In genomic region chr12:57452937-57453509, GRCh38 we compare ENCODE assay signal across 1 cellular context.
A peak's percentile ranks its signal among the peaks of the same experiment; 100 is the strongest.
TF ChIP-seq lines count a peak whose summit lies in the region.

No MANE protein-coding gene starts in this region.

TF ChIP-seq in HepG2, 621 proteins besides CTCF, POLR2A, EP300 and RAD21 (continued from another document and continues in another):
- TF ChIP-seq, protein P1, sequence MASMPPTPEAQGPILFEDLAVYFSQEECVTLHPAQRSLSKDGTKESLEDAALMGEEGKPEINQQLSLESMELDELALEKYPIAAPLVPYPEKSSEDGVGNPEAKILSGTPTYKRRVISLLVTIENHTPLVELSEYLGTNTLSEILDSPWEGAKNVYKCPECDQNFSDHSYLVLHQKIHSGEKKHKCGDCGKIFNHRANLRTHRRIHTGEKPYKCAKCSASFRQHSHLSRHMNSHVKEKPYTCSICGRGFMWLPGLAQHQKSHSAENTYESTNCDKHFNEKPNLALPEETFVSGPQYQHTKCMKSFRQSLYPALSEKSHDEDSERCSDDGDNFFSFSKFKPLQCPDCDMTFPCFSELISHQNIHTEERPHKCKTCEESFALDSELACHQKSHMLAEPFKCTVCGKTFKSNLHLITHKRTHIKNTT (CRISPR knock-in tag; IDR thresholded peaks at IDR 0.05): no peak
- TF ChIP-seq ZBTB8A (CRISPR knock-in tag; IDR thresholded peaks at IDR 0.05; ENCODE audit: borderline replicate concordance, low read depth) (no peak), YY1 (IDR thresholded peaks at IDR 0.05; ENCODE audit: insufficient read depth, insufficient replicate concordance, low read depth, low read length) (peak; percentile 39), SMARCC2 (IDR thresholded peaks at IDR 0.05) (no peak), CAMTA2 (CRISPR knock-in tag; IDR thresholded peaks at IDR 0.05; ENCODE audit: borderline replicate concordance) (no peak), ZNF782 (CRISPR knock-in tag; IDR thresholded peaks at IDR 0.05; ENCODE audit: borderline replicate concordance) (no peak), SRSF4 (IDR thresholded peaks at IDR 0.05; ENCODE audit: low read depth, low read length, poor library complexity, severe bottlenecking) (no peak), RORA (CRISPR knock-in tag; IDR thresholded peaks at IDR 0.05) (no peak), KLF16 (CRISPR knock-in tag; IDR thresholded peaks at IDR 0.05) (no peak), ZNF143 (CRISPR knock-in tag; IDR thresholded peaks at IDR 0.05) (no peak), HMGXB3 (CRISPR knock-in tag; IDR thresholded peaks at IDR 0.05; ENCODE audit: borderline replicate concordance) (no peak), WIZ (CRISPR knock-in tag; IDR thresholded peaks at IDR 0.05) (no peak), ZNF207 (IDR thresholded peaks at IDR 0.05; ENCODE audit: borderline replicate concordance) (no peak), KDM2A (CRISPR knock-in tag; IDR thresholded peaks at IDR 0.05; ENCODE audit: borderline replicate concordance, low read depth) (no peak), RFX3 (CRISPR knock-in tag; IDR thresholded peaks at IDR 0.05) (no peak), GABPB1 (CRISPR knock-in tag; IDR thresholded peaks at IDR 0.05) (no peak; the same call in 1 of the 2 replicates), ZNF205 (CRISPR knock-in tag; IDR thresholded peaks at IDR 0.05) (no peak), ZNF331 (CRISPR knock-in tag; IDR thresholded peaks at IDR 0.05) (peak; percentile 34; the same call in 1 of the 2 replicates), IRF1 (CRISPR knock-in tag; IDR thresholded peaks at IDR 0.05; ENCODE audit: low read depth) (no peak), ZNF878 (CRISPR knock-in tag; IDR thresholded peaks at IDR 0.05) (no peak), BRF2 (CRISPR knock-in tag; IDR thresholded peaks at IDR 0.05) (no peak)
- TF ChIP-seq, protein P2, sequence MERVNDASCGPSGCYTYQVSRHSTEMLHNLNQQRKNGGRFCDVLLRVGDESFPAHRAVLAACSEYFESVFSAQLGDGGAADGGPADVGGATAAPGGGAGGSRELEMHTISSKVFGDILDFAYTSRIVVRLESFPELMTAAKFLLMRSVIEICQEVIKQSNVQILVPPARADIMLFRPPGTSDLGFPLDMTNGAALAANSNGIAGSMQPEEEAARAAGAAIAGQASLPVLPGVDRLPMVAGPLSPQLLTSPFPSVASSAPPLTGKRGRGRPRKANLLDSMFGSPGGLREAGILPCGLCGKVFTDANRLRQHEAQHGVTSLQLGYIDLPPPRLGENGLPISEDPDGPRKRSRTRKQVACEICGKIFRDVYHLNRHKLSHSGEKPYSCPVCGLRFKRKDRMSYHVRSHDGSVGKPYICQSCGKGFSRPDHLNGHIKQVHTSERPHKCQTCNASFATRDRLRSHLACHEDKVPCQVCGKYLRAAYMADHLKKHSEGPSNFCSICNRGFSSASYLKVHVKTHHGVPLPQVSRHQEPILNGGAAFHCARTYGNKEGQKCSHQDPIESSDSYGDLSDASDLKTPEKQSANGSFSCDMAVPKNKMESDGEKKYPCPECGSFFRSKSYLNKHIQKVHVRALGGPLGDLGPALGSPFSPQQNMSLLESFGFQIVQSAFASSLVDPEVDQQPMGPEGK (CRISPR knock-in tag; IDR thresholded peaks at IDR 0.05): no peak; the same call in 1 of the 2 replicates
- TF ChIP-seq, protein P3, sequence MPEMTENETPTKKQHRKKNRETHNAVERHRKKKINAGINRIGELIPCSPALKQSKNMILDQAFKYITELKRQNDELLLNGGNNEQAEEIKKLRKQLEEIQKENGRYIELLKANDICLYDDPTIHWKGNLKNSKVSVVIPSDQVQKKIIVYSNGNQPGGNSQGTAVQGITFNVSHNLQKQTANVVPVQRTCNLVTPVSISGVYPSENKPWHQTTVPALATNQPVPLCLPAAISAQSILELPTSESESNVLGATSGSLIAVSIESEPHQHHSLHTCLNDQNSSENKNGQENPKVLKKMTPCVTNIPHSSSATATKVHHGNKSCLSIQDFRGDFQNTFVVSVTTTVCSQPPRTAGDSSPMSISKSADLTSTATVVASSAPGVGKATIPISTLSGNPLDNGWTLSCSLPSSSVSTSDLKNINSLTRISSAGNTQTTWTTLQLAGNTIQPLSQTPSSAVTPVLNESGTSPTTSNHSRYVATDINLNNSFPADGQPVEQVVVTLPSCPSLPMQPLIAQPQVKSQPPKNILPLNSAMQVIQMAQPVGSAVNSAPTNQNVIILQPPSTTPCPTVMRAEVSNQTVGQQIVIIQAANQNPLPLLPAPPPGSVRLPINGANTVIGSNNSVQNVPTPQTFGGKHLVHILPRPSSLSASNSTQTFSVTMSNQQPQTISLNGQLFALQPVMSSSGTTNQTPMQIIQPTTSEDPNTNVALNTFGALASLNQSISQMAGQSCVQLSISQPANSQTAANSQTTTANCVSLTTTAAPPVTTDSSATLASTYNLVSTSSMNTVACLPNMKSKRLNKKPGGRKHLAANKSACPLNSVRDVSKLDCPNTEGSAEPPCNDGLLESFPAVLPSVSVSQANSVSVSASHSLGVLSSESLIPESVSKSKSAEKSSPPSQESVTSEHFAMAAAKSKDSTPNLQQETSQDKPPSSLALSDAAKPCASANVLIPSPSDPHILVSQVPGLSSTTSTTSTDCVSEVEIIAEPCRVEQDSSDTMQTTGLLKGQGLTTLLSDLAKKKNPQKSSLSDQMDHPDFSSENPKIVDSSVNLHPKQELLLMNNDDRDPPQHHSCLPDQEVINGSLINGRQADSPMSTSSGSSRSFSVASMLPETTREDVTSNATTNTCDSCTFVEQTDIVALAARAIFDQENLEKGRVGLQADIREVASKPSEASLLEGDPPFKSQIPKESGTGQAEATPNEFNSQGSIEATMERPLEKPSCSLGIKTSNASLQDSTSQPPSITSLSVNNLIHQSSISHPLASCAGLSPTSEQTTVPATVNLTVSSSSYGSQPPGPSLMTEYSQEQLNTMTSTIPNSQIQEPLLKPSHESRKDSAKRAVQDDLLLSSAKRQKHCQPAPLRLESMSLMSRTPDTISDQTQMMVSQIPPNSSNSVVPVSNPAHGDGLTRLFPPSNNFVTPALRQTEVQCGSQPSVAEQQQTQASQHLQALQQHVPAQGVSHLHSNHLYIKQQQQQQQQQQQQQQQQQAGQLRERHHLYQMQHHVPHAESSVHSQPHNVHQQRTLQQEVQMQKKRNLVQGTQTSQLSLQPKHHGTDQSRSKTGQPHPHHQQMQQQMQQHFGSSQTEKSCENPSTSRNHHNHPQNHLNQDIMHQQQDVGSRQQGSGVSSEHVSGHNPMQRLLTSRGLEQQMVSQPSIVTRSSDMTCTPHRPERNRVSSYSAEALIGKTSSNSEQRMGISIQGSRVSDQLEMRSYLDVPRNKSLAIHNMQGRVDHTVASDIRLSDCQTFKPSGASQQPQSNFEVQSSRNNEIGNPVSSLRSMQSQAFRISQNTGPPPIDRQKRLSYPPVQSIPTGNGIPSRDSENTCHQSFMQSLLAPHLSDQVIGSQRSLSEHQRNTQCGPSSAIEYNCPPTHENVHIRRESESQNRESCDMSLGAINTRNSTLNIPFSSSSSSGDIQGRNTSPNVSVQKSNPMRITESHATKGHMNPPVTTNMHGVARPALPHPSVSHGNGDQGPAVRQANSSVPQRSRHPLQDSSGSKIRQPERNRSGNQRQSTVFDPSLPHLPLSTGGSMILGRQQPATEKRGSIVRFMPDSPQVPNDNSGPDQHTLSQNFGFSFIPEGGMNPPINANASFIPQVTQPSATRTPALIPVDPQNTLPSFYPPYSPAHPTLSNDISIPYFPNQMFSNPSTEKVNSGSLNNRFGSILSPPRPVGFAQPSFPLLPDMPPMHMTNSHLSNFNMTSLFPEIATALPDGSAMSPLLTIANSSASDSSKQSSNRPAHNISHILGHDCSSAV (CRISPR knock-in tag; IDR thresholded peaks at IDR 0.05; ENCODE audit: borderline replicate concordance): no peak
- TF ChIP-seq, protein P4, sequence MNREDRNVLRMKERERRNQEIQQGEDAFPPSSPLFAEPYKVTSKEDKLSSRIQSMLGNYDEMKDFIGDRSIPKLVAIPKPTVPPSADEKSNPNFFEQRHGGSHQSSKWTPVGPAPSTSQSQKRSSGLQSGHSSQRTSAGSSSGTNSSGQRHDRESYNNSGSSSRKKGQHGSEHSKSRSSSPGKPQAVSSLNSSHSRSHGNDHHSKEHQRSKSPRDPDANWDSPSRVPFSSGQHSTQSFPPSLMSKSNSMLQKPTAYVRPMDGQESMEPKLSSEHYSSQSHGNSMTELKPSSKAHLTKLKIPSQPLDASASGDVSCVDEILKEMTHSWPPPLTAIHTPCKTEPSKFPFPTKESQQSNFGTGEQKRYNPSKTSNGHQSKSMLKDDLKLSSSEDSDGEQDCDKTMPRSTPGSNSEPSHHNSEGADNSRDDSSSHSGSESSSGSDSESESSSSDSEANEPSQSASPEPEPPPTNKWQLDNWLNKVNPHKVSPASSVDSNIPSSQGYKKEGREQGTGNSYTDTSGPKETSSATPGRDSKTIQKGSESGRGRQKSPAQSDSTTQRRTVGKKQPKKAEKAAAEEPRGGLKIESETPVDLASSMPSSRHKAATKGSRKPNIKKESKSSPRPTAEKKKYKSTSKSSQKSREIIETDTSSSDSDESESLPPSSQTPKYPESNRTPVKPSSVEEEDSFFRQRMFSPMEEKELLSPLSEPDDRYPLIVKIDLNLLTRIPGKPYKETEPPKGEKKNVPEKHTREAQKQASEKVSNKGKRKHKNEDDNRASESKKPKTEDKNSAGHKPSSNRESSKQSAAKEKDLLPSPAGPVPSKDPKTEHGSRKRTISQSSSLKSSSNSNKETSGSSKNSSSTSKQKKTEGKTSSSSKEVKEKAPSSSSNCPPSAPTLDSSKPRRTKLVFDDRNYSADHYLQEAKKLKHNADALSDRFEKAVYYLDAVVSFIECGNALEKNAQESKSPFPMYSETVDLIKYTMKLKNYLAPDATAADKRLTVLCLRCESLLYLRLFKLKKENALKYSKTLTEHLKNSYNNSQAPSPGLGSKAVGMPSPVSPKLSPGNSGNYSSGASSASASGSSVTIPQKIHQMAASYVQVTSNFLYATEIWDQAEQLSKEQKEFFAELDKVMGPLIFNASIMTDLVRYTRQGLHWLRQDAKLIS (CRISPR knock-in tag; IDR thresholded peaks at IDR 0.05): no peak
- TF ChIP-seq, protein P5, sequence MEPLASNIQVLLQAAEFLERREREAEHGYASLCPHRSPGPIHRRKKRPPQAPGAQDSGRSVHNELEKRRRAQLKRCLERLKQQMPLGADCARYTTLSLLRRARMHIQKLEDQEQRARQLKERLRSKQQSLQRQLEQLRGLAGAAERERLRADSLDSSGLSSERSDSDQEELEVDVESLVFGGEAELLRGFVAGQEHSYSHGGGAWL (CRISPR knock-in tag; IDR thresholded peaks at IDR 0.05): no peak; the same call in 1 of the 2 replicates
- TF ChIP-seq, protein P6, sequence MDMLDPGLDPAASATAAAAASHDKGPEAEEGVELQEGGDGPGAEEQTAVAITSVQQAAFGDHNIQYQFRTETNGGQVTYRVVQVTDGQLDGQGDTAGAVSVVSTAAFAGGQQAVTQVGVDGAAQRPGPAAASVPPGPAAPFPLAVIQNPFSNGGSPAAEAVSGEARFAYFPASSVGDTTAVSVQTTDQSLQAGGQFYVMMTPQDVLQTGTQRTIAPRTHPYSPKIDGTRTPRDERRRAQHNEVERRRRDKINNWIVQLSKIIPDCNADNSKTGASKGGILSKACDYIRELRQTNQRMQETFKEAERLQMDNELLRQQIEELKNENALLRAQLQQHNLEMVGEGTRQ (IDR thresholded peaks at IDR 0.05; ENCODE audit: low read depth, low read length): no peak
- TF ChIP-seq, protein P6 (CRISPR knock-in tag; IDR thresholded peaks at IDR 0.05; ENCODE audit: borderline replicate concordance): no peak
